Comparison of ENCODE assay signal across 31 cellular contexts in the genomic region with DNA sequence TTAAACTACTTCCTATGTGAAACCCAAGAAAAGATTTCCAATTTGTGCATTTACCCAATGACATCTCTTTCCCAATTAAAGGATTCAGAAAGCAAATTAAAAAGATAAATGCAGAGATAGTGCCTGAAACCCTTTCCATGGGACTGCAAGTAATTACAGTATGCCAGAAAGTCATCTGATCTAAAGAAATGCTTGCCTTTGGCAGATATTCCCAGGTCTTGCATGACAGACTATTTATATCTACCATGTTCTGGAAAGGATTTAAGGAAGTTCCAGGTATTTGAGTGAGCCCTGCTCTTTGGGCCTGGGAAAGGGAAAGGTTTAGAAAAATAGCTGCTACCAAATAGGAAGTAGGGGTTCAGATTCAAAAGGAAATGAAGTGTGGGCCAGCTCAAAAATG.
"Had no signal": no experiment of that assay in that cellular context is flagged by ENCODE, and none has a peak within 500 bp of the region (broad histone marks: within the 10 kb centered on the region; RNA-seq: fewer than 3 reads in every experiment).

No MANE protein-coding gene starts in this region.

- H3K36me3 ChIP-seq: SJCRH30 had no signal

- ATAC-seq: activated naive CD8-positive, alpha-beta T cell treated with anti-CD3 and anti-CD28 coated beads, Interleukin-2, amount 50 U/mL, for 24 hours; activated T-cell treated with anti-CD3 and anti-CD28 coated beads, Interleukin-2, amount 50 U/mL, for 4 hours; Panc1 had no signal

- H3K4me3 ChIP-seq: SJCRH30, SK-N-MC had no signal

- H3K4me1 ChIP-seq: SJCRH30 had no signal

- DNase-seq: activated B cell treated with CpG ODN at 0.5 μM for 24 hours; activated CD4-positive, alpha-beta memory T cell treated with anti-CD3 and anti-CD28 coated beads for 36 hours; activated CD4-positive, alpha-beta T cell treated with anti-CD3 and anti-CD28 coated beads for 4 hours; activated CD4-positive, alpha-beta T cell treated with anti-CD3 and anti-CD28 coated beads, Interleukin-2, amount 50 U/mL, for 1 hour; activated CD4-positive, CD25-positive, alpha-beta regulatory T cell treated with anti-CD3 and anti-CD28 coated beads, Interleukin-2, amount 50 U/mL, for 72 hours; activated CD8-positive, alpha-beta memory T cell treated with anti-CD3 and anti-CD28 coated beads, Interleukin-2, amount 50 U/mL, for 4 hours; activated naive CD4-positive, alpha-beta T cell treated with anti-CD3 and anti-CD28 coated beads, Interleukin-2, amount 10 ng/mL, durations not matched to agents 7 days and 5 days; activated naive CD8-positive, alpha-beta T cell treated with anti-CD3 and anti-CD28 coated beads, Interleukin-2, amount 50 U/mL, for 24 hours; activated T-cell treated with anti-CD3 and anti-CD28 coated beads for 4 hours; activated T-cell treated with anti-CD3 and anti-CD28 coated beads, Interleukin-2, amount 50 U/mL, for 4 hours; amniotic stem cell; aorta; brain microvascular endothelial cell; Karpas-422; KBM-7; NCI-H1105; NCI-H1417 treated with DMSO at 0.1 percent for 48 hours; NCI-H187 treated with DMSO at 0.1 percent for 48 hours; NCI-H2081; NCI-H2171 treated with DMSO at 0.1 percent for 48 hours; NCI-H226; NCI-H446 treated with DMSO at 0.1 percent for 48 hours; NCI-H524; SHP77; SJCRH30; T-helper 1 cell; T-helper 2 cell; T-helper 9 cell had no signal

- H3K27ac ChIP-seq: brain microvascular endothelial cell, SJCRH30, SK-N-MC, VCaP had no signal

- H3K9me3 ChIP-seq: SJCRH30 had no signal

- H3K27me3 ChIP-seq: brain microvascular endothelial cell, SJCRH30 had no signal
